21 cellular contexts compared by ENCODE assay signal in genomic region chr13:51688937-51689336, GRCh38.
DNase-seq lines count a peak whose midpoint lies in the region; ATAC-seq, FAIRE-seq and TF ChIP-seq lines count a peak whose summit lies in the region.
"Had no signal": no experiment of that assay in that cellular context is flagged by ENCODE, and none has a peak within 500 bp of the region (broad histone marks: within the 10 kb centered on the region; RNA-seq: fewer than 3 reads in every experiment).

No MANE protein-coding gene starts in this region.

- H3K4me3 ChIP-seq in HUES64 (ENCODE audit: low read length) (no peak overlapping the region), pancreas (no peak overlapping the region)
- H3K4me3 ChIP-seq: prostate gland had no signal

- peak overlapping the region; percentile 71 for H3K4me3 Mint-ChIP-seq in glutamatergic neuron (ENCODE audit: unreplicated experiment)
- H3K4me3 Mint-ChIP-seq: activated T-helper 17 cell treated with anti-CD3 and anti-CD28 coated beads, Interleukin-2, amount 50 U/mL, for 72 hours; naive thymus-derived CD8-positive, alpha-beta T cell; T-cell had no signal

- DNase-seq in SW480 (ENCODE audit: low spot score) (peak; percentile 9), glutamatergic neuron (no peak), pancreas (no peak), NCI-H2029 treated with DMSO at 0.1 percent for 48 hours (lab: John Stamatoyannopoulos, UW) (no peak), 8988T (no peak), NCI-H2227 (lab: John Stamatoyannopoulos, UW; ENCODE audit: unreplicated experiment) (no peak), NCI-H774 (lab: John Stamatoyannopoulos, UW) (no peak)
- DNase-seq: activated CD4-positive, alpha-beta T cell treated with anti-CD3 and anti-CD28 coated beads for 48 hours; cortex of kidney; GDM1; Karpas-422; naive thymus-derived CD8-positive, alpha-beta T cell; NCI-H187 treated with DMSO at 0.1 percent for 48 hours; stimulated activated naive CD8-positive, alpha-beta T cell treated with anti-CD3 and anti-CD28 coated beads, Interleukin-15, Interleukin-2, amounts not matched to agents 100 U/mL and 50 U/mL, for 24 hours; T-cell had no signal

- peaks cover 3% of the 10 kb centered on the region for H3K27me3 Mint-ChIP-seq in glutamatergic neuron (ENCODE audit: unreplicated experiment)
- H3K27me3 Mint-ChIP-seq: activated T-helper 17 cell treated with anti-CD3 and anti-CD28 coated beads, Interleukin-2, amount 50 U/mL, for 72 hours; CD4-positive, CD25-positive, alpha-beta regulatory T cell; naive thymus-derived CD8-positive, alpha-beta T cell; T-cell had no signal

- H3K9ac ChIP-seq in HUES64 (ENCODE audit: low read depth, low read length) = no peak overlapping the region

- peaks cover 24% of the 10 kb centered on the region for H3K4me1 Mint-ChIP-seq in glutamatergic neuron (ENCODE audit: low read depth, unreplicated experiment)

- ATAC-seq in pancreas = peak in 1 of 4 donors; percentile 23
- ATAC-seq: naive thymus-derived CD8-positive, alpha-beta T cell; T-cell had no signal

- TF ChIP-seq CTCF in glutamatergic neuron (IDR thresholded peaks at IDR 0.05; ENCODE audit: partially characterized antibody, unreplicated experiment) (no peak), pancreas (IDR thresholded peaks at IDR 0.05) (no peak)

- WGBS in HUES64 = 71% methylated on average over 5 of the region's 5 CpGs
- WGBS in pancreas, 2 donors = 62 to 67% methylated on average over 5 of the region's 5 CpGs

- H3K27ac ChIP-seq in HUES64 (ENCODE audit: low read depth, low read length) = peak overlapping the region; percentile 19; the same call in 1 of the 2 replicates
- peak overlapping the region in 3 of 4 donors; percentile 5 to 52 (median 19) for H3K27ac ChIP-seq in pancreas
- H3K27ac ChIP-seq: prostate gland, RWPE1 had no signal

- H3K4me1 ChIP-seq in HUES64 (ENCODE audit: insufficient read depth, low read length) = peaks cover 19% of the 10 kb centered on the region
- H3K4me1 ChIP-seq in pancreas = peaks cover 0 to 3% (median 0%) of the 10 kb centered on the region in 3 donors
- H3K4me1 ChIP-seq: prostate gland had no signal

- H3K27me3 ChIP-seq in HUES64 (ENCODE audit: insufficient read depth, low read length) (no peaks in the 10 kb centered on the region), pancreas (no peaks in the 10 kb centered on the region)

- H3K9me3 ChIP-seq in HUES64 (ENCODE audit: insufficient read depth, low read depth, low read length) (no peaks in the 10 kb centered on the region), pancreas (no peaks in the 10 kb centered on the region)
- H3K9me3 ChIP-seq: prostate gland had no signal

- FAIRE-seq in pancreas (lab: Jason Lieb, UNC) = no peak
- FAIRE-seq: islet of Langerhans had no signal

- H3K36me3 ChIP-seq in HUES64 (ENCODE audit: insufficient read depth, low read length) (no peaks in the 10 kb centered on the region), pancreas (no peaks in the 10 kb centered on the region)
- H3K36me3 ChIP-seq: prostate gland had no signal

- intact Hi-C loops in pancreas (cut with DNase I) = no loop called here

- H3K9me3 Mint-ChIP-seq in glutamatergic neuron (ENCODE audit: unreplicated experiment) = peaks cover 1% of the 10 kb centered on the region
- H3K9me3 Mint-ChIP-seq: activated T-helper 17 cell treated with anti-CD3 and anti-CD28 coated beads, Interleukin-2, amount 50 U/mL, for 72 hours; T-cell had no signal

- no peaks in the 10 kb centered on the region for H3K36me3 Mint-ChIP-seq in glutamatergic neuron (ENCODE audit: unreplicated experiment)

- H3K27ac Mint-ChIP-seq in glutamatergic neuron (ENCODE audit: unreplicated experiment) = peak overlapping the region; percentile 94
- H3K27ac Mint-ChIP-seq: activated T-helper 17 cell treated with anti-CD3 and anti-CD28 coated beads, Interleukin-2, amount 50 U/mL, for 72 hours; CD4-positive, CD25-positive, alpha-beta regulatory T cell; T-cell had no signal
